25 cellular contexts compared by ENCODE assay signal in genomic region chr2:9115219-9115618, GRCh38.
"Had no signal": no experiment of that assay in that cellular context is flagged by ENCODE, and none has a peak within 500 bp of the region (broad histone marks: within the 10 kb centered on the region; RNA-seq: fewer than 3 reads in every experiment).

No MANE protein-coding gene starts in this region.

- H3K4me3 ChIP-seq: body of pancreas, esophagus muscularis mucosa, gastrocnemius medialis, heart left ventricle had no signal

- DNase-seq: activated CD4-positive, alpha-beta memory T cell treated with anti-CD3 and anti-CD28 coated beads, Interleukin-2, amount 10 ng/mL, durations not matched to agents 7 days and 5 days; activated CD4-positive, alpha-beta T cell treated with anti-CD3 and anti-CD28 coated beads for 1 hour; activated CD4-positive, alpha-beta T cell treated with anti-CD3 and anti-CD28 coated beads for 4 hours; activated CD4-positive, alpha-beta T cell treated with anti-CD3 and anti-CD28 coated beads, Interleukin-2, amount 10 ng/mL, durations not matched to agents 7 days and 5 days; activated CD4-positive, alpha-beta T cell treated with anti-CD3 and anti-CD28 coated beads, Interleukin-2, amount 50 U/mL, for 4 hours; activated CD8-positive, alpha-beta memory T cell treated with anti-CD3 and anti-CD28 coated beads, Interleukin-2, amount 50 U/mL, for 48 hours; activated effector memory CD4-positive, alpha-beta T cell treated with Interleukin-2 at 50 U/mL for 16 hours; activated gamma-delta T cell treated with Interleukin-2 at 50 U/mL for 16 hours; activated naive CD4-positive, alpha-beta T cell treated with anti-CD3 and anti-CD28 coated beads, Interleukin-2, amount 50 U/mL, for 16 hours; activated naive CD4-positive, alpha-beta T cell treated with Interleukin-2 at 50 U/mL for 16 hours; activated T-cell treated with anti-CD3 and anti-CD28 coated beads, Interleukin-2, amount 50 U/mL, for 4 hours; amygdala; aorta; body of pancreas; caudate nucleus; cortex of kidney; dermis blood vessel endothelial cell; effector CD4-positive, alpha-beta T cell; effector memory CD8-positive, alpha-beta T cell; foreskin keratinocyte; gastrocnemius medialis; glutamatergic neuron; heart left ventricle had no signal

- H3K27ac ChIP-seq: body of pancreas, esophagus muscularis mucosa, foreskin keratinocyte, gastrocnemius medialis, heart left ventricle, VCaP had no signal

- H3K36me3 ChIP-seq: esophagus muscularis mucosa, gastrocnemius medialis, heart left ventricle had no signal

- H3K27me3 ChIP-seq: body of pancreas, esophagus muscularis mucosa, foreskin keratinocyte, gastrocnemius medialis, heart left ventricle had no signal

- H3K4me1 ChIP-seq: body of pancreas, gastrocnemius medialis, heart left ventricle had no signal

- H3K9me3 ChIP-seq: body of pancreas, esophagus muscularis mucosa, gastrocnemius medialis, heart left ventricle had no signal
